ENCODE assay signal across 18 cellular contexts in the genomic region with DNA sequence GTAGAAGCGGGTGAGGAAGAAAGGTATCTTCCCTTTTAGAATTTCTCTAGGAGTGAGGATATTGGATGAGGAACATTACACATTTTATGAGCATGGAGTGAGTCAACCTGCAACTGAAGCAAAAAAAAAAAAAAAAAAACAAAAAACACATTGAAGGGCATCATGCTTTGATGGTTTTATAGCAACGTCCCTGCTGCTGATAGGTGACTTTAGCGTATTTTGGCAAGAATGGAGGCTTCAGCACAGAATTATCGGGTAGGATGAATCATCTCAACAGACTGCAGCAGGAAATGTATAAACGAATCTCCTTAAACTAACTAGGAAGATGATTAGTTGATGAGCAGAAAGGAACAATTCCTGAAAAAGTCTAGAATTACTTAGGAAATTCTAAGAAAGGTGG.
"Had no signal": no experiment of that assay in that cellular context is flagged by ENCODE, and none has a peak within 500 bp of the region (broad histone marks: within the 10 kb centered on the region; RNA-seq: fewer than 3 reads in every experiment).

No MANE protein-coding gene starts in this region.

- H3K27me3 Mint-ChIP-seq: activated naive CD8-positive, alpha-beta T cell treated with anti-CD3 and anti-CD28 coated beads, Interleukin-2, amount 10 ng/mL, durations not matched to agents 7 days and 5 days; naive B cell; stimulated activated naive CD8-positive, alpha-beta T cell treated with anti-CD3 and anti-CD28 coated beads, Interleukin-15, amount 100 ng/mL, for 72 hours had no signal

- H3K36me3 ChIP-seq: ascending aorta, neutrophil had no signal

- H3K9me3 ChIP-seq: ascending aorta, neutrophil, testis had no signal

- H3K27ac ChIP-seq: ascending aorta, coronary artery, epithelial cell of prostate, neutrophil, testis had no signal

- DNase-seq: activated CD4-positive, alpha-beta T cell treated with anti-CD3 and anti-CD28 coated beads for 48 hours; activated CD8-positive, alpha-beta memory T cell treated with anti-CD3 and anti-CD28 coated beads, Interleukin-2, amount 50 U/mL, for 48 hours; activated CD8-positive, alpha-beta T cell treated with anti-CD3 and anti-CD28 coated beads, Interleukin-2, amount 10 ng/mL, durations not matched to agents 7 days and 5 days; activated naive CD8-positive, alpha-beta T cell treated with anti-CD3 and anti-CD28 coated beads, Interleukin-2, amount 10 ng/mL, durations not matched to agents 7 days and 5 days; caudate nucleus; effector CD8-positive, alpha-beta T cell; hippocampal formation; left cardiac atrium; naive B cell; stimulated activated CD4-positive, alpha-beta T cell treated with anti-CD3 and anti-CD28 coated beads, Interleukin-15, amount 100 ng/mL, for 24 hours; stimulated activated CD4-positive, alpha-beta T cell treated with anti-CD3 and anti-CD28 coated beads, Interleukin-4, amount 100 ng/mL, for 24 hours; stimulated activated naive CD8-positive, alpha-beta T cell treated with anti-CD3 and anti-CD28 coated beads, Interleukin-15, amount 100 ng/mL, for 72 hours; testis had no signal

- H3K27me3 ChIP-seq: ascending aorta, neutrophil, testis had no signal

- H3K4me3 Mint-ChIP-seq: activated CD8-positive, alpha-beta T cell treated with anti-CD3 and anti-CD28 coated beads, Interleukin-2, amount 10 ng/mL, durations not matched to agents 7 days and 5 days; activated naive CD8-positive, alpha-beta T cell treated with anti-CD3 and anti-CD28 coated beads, Interleukin-2, amount 10 ng/mL, durations not matched to agents 7 days and 5 days; naive B cell; stimulated activated naive CD8-positive, alpha-beta T cell treated with anti-CD3 and anti-CD28 coated beads, Interleukin-15, amount 100 ng/mL, for 72 hours had no signal

- H3K27ac Mint-ChIP-seq: activated CD8-positive, alpha-beta T cell treated with anti-CD3 and anti-CD28 coated beads, Interleukin-2, amount 10 ng/mL, durations not matched to agents 7 days and 5 days; activated naive CD8-positive, alpha-beta T cell treated with anti-CD3 and anti-CD28 coated beads, Interleukin-2, amount 10 ng/mL, durations not matched to agents 7 days and 5 days; naive B cell; stimulated activated naive CD8-positive, alpha-beta T cell treated with anti-CD3 and anti-CD28 coated beads, Interleukin-15, amount 100 ng/mL, for 72 hours had no signal

- H3K4me3 ChIP-seq: ascending aorta, coronary artery, lung, testis had no signal

- H3K4me1 Mint-ChIP-seq: activated naive CD8-positive, alpha-beta T cell treated with anti-CD3 and anti-CD28 coated beads, Interleukin-2, amount 10 ng/mL, durations not matched to agents 7 days and 5 days; naive B cell; stimulated activated naive CD8-positive, alpha-beta T cell treated with anti-CD3 and anti-CD28 coated beads, Interleukin-15, amount 100 ng/mL, for 72 hours had no signal

- H3K4me1 ChIP-seq: ascending aorta, testis had no signal

- ATAC-seq: activated CD8-positive, alpha-beta T cell treated with anti-CD3 and anti-CD28 coated beads, Interleukin-2, amount 10 ng/mL, durations not matched to agents 7 days and 5 days; left cardiac atrium; stimulated activated naive CD8-positive, alpha-beta T cell treated with anti-CD3 and anti-CD28 coated beads, Interleukin-15, amount 100 ng/mL, for 72 hours had no signal

- H3K36me3 Mint-ChIP-seq: activated naive CD8-positive, alpha-beta T cell treated with anti-CD3 and anti-CD28 coated beads, Interleukin-2, amount 10 ng/mL, durations not matched to agents 7 days and 5 days; naive B cell had no signal
